ENCODE assay signal across 19 cellular contexts in the genomic region with DNA sequence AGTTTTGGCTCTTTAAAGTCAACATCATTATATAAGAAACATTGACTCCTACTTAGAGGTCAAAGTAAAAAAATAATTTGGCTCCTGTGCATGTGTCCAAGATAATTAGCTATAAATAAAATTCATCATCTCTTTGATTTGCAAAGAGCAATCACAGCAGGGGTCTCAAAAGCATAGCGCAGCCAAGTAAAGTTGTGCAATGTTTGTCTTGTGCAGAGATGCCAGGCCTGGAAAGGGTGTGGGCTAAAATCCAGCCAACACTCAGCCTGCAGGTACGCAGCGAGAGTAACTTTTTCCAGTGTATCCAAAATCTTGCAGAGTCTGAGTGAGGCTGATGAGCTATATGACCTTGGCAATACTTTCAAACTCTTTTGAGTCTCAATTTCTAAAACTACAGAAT.
"Had no signal": no experiment of that assay in that cellular context is flagged by ENCODE, and none has a peak within 500 bp of the region (broad histone marks: within the 10 kb centered on the region; RNA-seq: fewer than 3 reads in every experiment).

No MANE protein-coding gene starts in this region.

- FAIRE-seq: TTC549 had no signal

- H3K4me3 ChIP-seq: body of pancreas, coronary artery, stomach, testis had no signal

- H3K79me2 ChIP-seq: parathyroid adenoma had no signal

- H3K36me3 ChIP-seq: neutrophil, stomach had no signal

- ATAC-seq: activated CD8-positive, alpha-beta T cell treated with anti-CD3 and anti-CD28 coated beads, Interleukin-2, amount 10 ng/mL, durations not matched to agents 7 days and 5 days; body of pancreas; natural killer cell; WTC11 had no signal

- H3K9me3 ChIP-seq: body of pancreas, neutrophil, stomach, testis had no signal

- H3K27ac ChIP-seq: body of pancreas, coronary artery, neutrophil, parathyroid adenoma, stomach, testis had no signal

- H3K4me1 ChIP-seq: body of pancreas, parathyroid adenoma, stomach, testis had no signal

- H3K27me3 ChIP-seq: body of pancreas, neutrophil, stomach, testis had no signal

- H3K9ac ChIP-seq: parathyroid adenoma had no signal

- H2AFZ ChIP-seq: parathyroid adenoma had no signal

- DNase-seq: activated CD4-positive, alpha-beta T cell treated with anti-CD3 and anti-CD28 coated beads, Interleukin-2, amount 10 ng/mL, durations not matched to agents 24 days and 14 days; activated CD8-positive, alpha-beta memory T cell treated with anti-CD3 and anti-CD28 coated beads, Interleukin-2, amount 50 U/mL, for 4 hours; activated CD8-positive, alpha-beta T cell treated with anti-CD3 and anti-CD28 coated beads, Interleukin-2, amount 10 ng/mL, durations not matched to agents 7 days and 5 days; activated gamma-delta T cell treated with Interleukin-2 at 50 U/mL for 16 hours; activated T-cell treated with anti-CD3 and anti-CD28 coated beads, Interleukin-2, amount 50 U/mL, for 48 hours; amniotic stem cell; body of pancreas; central memory CD4-positive, alpha-beta T cell; foreskin fibroblast; mesendoderm; natural killer cell; stimulated activated CD4-positive, alpha-beta T cell treated with anti-CD3 and anti-CD28 coated beads, Interleukin-1b, Interleukin-23, amount 100 ng/mL, for 48 hours; stomach; testis had no signal
